ENCODE assay signal across 20 cellular contexts in the genomic region with DNA sequence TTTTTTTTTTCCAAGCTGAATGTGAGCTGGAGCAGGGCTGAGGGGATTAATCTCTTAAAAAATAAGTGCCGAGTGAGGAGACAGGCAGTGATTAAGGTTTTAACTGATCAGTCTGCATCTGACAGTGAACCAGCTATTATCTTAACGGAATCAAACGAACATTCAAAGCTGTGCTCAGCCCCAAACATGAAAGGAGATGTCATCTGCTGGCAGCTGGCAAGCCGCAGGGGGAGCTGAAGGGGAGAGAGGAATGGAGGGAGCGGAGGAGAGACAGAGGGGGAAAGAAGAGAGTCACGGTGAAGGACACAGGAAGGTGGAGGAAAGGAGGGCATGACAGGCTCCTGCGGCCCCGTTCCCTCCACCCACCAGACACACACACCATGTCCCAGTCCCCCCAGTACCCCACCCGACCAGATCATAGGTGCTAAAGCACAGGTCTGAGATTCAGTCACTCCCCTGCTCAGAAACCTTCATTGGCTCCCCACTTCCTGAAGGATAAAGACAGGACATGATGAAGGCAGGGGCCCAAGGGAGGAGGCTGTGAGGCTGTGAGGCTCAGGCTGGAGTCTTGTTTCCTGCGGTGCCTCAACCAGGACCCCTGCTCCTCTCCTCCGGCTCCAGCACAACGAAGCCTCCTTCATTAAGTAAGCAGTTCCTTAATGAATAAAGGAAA.
A peak's percentile ranks its signal among the peaks of the same experiment; 100 is the strongest.
DNase-seq lines count a peak whose midpoint lies in the region; ATAC-seq and TF ChIP-seq lines count a peak whose summit lies in the region.
"Had no signal": no experiment of that assay in that cellular context is flagged by ENCODE, and none has a peak within 500 bp of the region (broad histone marks: within the 10 kb centered on the region; RNA-seq: fewer than 3 reads in every experiment).

No MANE protein-coding gene starts in this region.

- in situ Hi-C loops in gastrocnemius medialis (cut with MboI; ENCODE audit: low sequenced_read_pairs in 4 of 4): no loop called here

- peaks cover 22% of the 10 kb centered on the region for H3K4me1 Mint-ChIP-seq in endodermal cell
- H3K4me1 Mint-ChIP-seq: CD14-positive monocyte had no signal

- no peaks in the 10 kb centered on the region for H3K4me1 ChIP-seq in endodermal cell (ENCODE audit: control insufficient read depth, insufficient read depth, low read length)
- no peaks in the 10 kb centered on the region for H3K4me1 ChIP-seq in gastrocnemius medialis
- H3K4me1 ChIP-seq: left lung had no signal

- H3K4me3 Mint-ChIP-seq in endodermal cell: no peak overlapping the region
- H3K4me3 Mint-ChIP-seq: activated CD4-positive, alpha-beta memory T cell treated with anti-CD3 and anti-CD28 coated beads for 36 hours; type B pancreatic cell had no signal

- 36 to 55% methylated on average over 3 to 11 of the region's 12 CpGs for WGBS in endodermal cell (ENCODE audit: insufficient coverage in 1 of 2, insufficient read length in 1 of 2), 2 experiments

- TF ChIP-seq CTCF in endodermal cell (conservative IDR thresholded peaks at IDR 0.05) (no peak), gastrocnemius medialis (IDR thresholded peaks at IDR 0.05 in 4 of 5, conservative IDR thresholded peaks at IDR 0.05 in 1 of 5) (no peak)

- DNase-seq in NCI-H1436 (lab: John Stamatoyannopoulos, UW): peak; percentile 27
- no peak for DNase-seq in NCI-H1436 treated with DMSO at 0.1 percent for 48 hours (lab: John Stamatoyannopoulos, UW)
- peak; percentile 78 for DNase-seq in NCI-H524 treated with DMSO at 0.1 percent for 48 hours (lab: John Stamatoyannopoulos, UW)
- DNase-seq in endodermal cell: peak; percentile 53
- no peak for DNase-seq in stimulated activated naive CD8-positive, alpha-beta T cell treated with anti-CD3 and anti-CD28 coated beads, Interleukin-15, Interleukin-2, amounts not matched to agents 100 U/mL and 50 U/mL, for 24 hours
- DNase-seq in gastrocnemius medialis: no peak
- no peak for DNase-seq in amniotic stem cell (lab: John Stamatoyannopoulos, UW)
- DNase-seq: 8988T; activated CD4-positive, alpha-beta memory T cell treated with anti-CD3 and anti-CD28 coated beads for 36 hours; activated T-cell treated with anti-CD3 and anti-CD28 coated beads, Interleukin-2, amount 50 U/mL, for 48 hours; central memory CD4-positive, alpha-beta T cell; effector memory CD4-positive, alpha-beta T cell; left lung; NCI-H1105 treated with DMSO at 0.1 percent for 48 hours; NCI-H510A had no signal

- H3K9me3 ChIP-seq in endodermal cell (ENCODE audit: control insufficient read depth, low read length) (peaks cover 9% of the 10 kb centered on the region), gastrocnemius medialis (no peaks in the 10 kb centered on the region)

- no peak overlapping the region for H3K9ac ChIP-seq in endodermal cell (ENCODE audit: extremely low read depth, low read length, poor library complexity, severe bottlenecking)

- no peak overlapping the region for H3K27ac Mint-ChIP-seq in endodermal cell
- H3K27ac Mint-ChIP-seq: activated CD4-positive, alpha-beta memory T cell treated with anti-CD3 and anti-CD28 coated beads for 36 hours; type B pancreatic cell had no signal

- peak; percentile 16 for ATAC-seq in stimulated activated naive CD8-positive, alpha-beta T cell treated with anti-CD3 and anti-CD28 coated beads, Interleukin-15, Interleukin-2, amounts not matched to agents 100 U/mL and 50 U/mL, for 24 hours
- ATAC-seq in gastrocnemius medialis (no peak), GM19467 (IDR thresholded peaks at IDR 0.05; ENCODE audit: unreplicated experiment) (no peak)
- ATAC-seq: K562, left lung had no signal

- peaks cover 6% of the 10 kb centered on the region for H3K9me3 Mint-ChIP-seq in endodermal cell
- H3K9me3 Mint-ChIP-seq: type B pancreatic cell had no signal

- H3K36me3 ChIP-seq in endodermal cell (ENCODE audit: control insufficient read depth, insufficient read depth, low read length) (no peaks in the 10 kb centered on the region), gastrocnemius medialis (no peaks in the 10 kb centered on the region)
- H3K36me3 ChIP-seq: left lung had no signal

- no peak for TF ChIP-seq POLR2A in gastrocnemius medialis (IDR thresholded peaks at IDR 0.05)

- H3K27me3 ChIP-seq in endodermal cell (ENCODE audit: control insufficient read depth, insufficient read depth, low read length, poor library complexity, severe bottlenecking): peaks cover 97% of the 10 kb centered on the region
- peaks cover 14 to 29% (median 20%) of the 10 kb centered on the region in 3 donors for H3K27me3 ChIP-seq in gastrocnemius medialis

- H3K4me3 ChIP-seq in endodermal cell (ENCODE audit: low read length) (no peak overlapping the region), gastrocnemius medialis (no peak overlapping the region)
- H3K4me3 ChIP-seq: K562, left lung, smooth muscle cell had no signal

- no peak overlapping the region for H3K27ac ChIP-seq in endodermal cell (ENCODE audit: low read depth, low read length)
- no peak overlapping the region for H3K27ac ChIP-seq in gastrocnemius medialis
- H3K27ac ChIP-seq: left lung had no signal

- peaks cover 100% of the 10 kb centered on the region for H3K27me3 Mint-ChIP-seq in endodermal cell (ENCODE audit: insufficient read depth)

- no peaks in the 10 kb centered on the region for H3K36me3 Mint-ChIP-seq in endodermal cell (ENCODE audit: low read depth)
- H3K36me3 Mint-ChIP-seq: activated CD4-positive, alpha-beta memory T cell treated with anti-CD3 and anti-CD28 coated beads for 36 hours; CD14-positive monocyte; type B pancreatic cell had no signal

- intact Hi-C loops in gastrocnemius medialis (cut with DNase I; ENCODE audit: low total_unique reads): no loop called here

Comparison
In these comparisons a context has a peak if more than half of its experiments do, and no peak if none do; other contexts are left out.
1. DNase-seq: peak in NCI-H1436 (single experiment), NCI-H524 treated with DMSO at 0.1 percent for 48 hours (single experiment) and endodermal cell (single experiment); none in NCI-H1436 treated with DMSO at 0.1 percent for 48 hours (single experiment), stimulated activated naive CD8-positive, alpha-beta T cell treated with anti-CD3 and anti-CD28 coated beads, Interleukin-15, Interleukin-2, amounts not matched to agents 100 U/mL and 50 U/mL, for 24 hours (single experiment), gastrocnemius medialis (0 of 2) and amniotic stem cell (single experiment).